Comparison of ENCODE assay signal across 1 cellular context in the genomic region with DNA sequence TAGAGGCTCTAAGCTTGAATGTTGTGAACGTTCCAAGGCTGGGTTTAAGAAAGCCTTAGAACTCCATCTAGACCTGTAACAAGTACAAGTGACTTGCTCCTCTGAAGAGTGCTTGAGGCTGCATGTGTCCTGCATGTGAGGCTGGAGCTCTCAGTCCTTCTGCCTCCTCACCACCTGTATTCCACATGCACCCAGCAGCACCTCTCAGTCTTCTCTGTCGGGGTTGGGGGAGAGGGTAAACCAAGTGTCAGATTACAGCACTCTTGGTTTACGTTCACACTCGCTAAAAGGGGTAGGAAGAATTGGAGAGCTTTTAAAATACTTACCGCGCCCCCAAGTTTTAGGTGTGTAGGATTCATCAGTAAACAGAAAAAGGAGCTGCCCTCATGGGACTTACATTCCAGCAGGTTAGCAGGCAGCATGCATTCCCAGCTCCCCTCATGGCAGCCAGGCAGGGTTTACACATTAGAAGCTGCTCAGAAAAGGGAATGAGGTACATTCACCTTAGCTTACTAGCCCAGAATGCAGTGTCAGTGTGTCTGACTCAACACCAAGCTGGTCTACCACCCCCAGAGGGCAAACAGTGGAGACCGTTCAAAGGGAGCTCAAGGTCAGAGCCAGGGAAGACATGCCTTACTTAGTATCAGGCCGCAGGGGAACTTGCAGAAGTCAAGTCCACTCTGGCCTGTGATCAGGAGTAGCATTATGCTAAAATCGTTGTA.
TF ChIP-seq lines count a peak whose summit lies in the region.

No MANE protein-coding gene starts in this region.

TF ChIP-seq in HepG2, 621 proteins besides CTCF, POLR2A, EP300 and RAD21 (continued from another document):
- TF ChIP-seq ATRX (CRISPR knock-in tag; IDR thresholded peaks at IDR 0.05; ENCODE audit: borderline replicate concordance) (no peak), RFX5 (IDR thresholded peaks at IDR 0.05; ENCODE audit: low read depth, low read length) (no peak), RXRB (CRISPR knock-in tag; IDR thresholded peaks at IDR 0.05; ENCODE audit: borderline replicate concordance) (0 out of 2 replicates have a peak, but pooled peaks have one; percentile 28), NFKB2 (CRISPR knock-in tag; IDR thresholded peaks at IDR 0.05; ENCODE audit: borderline replicate concordance) (no peak), ETV5 (CRISPR knock-in tag; IDR thresholded peaks at IDR 0.05; ENCODE audit: borderline replicate concordance) (no peak), ZNF263 (CRISPR knock-in tag; IDR thresholded peaks at IDR 0.05) (no peak), FOXK2 (IDR thresholded peaks at IDR 0.05) (no peak)
